In the genomic region with DNA sequence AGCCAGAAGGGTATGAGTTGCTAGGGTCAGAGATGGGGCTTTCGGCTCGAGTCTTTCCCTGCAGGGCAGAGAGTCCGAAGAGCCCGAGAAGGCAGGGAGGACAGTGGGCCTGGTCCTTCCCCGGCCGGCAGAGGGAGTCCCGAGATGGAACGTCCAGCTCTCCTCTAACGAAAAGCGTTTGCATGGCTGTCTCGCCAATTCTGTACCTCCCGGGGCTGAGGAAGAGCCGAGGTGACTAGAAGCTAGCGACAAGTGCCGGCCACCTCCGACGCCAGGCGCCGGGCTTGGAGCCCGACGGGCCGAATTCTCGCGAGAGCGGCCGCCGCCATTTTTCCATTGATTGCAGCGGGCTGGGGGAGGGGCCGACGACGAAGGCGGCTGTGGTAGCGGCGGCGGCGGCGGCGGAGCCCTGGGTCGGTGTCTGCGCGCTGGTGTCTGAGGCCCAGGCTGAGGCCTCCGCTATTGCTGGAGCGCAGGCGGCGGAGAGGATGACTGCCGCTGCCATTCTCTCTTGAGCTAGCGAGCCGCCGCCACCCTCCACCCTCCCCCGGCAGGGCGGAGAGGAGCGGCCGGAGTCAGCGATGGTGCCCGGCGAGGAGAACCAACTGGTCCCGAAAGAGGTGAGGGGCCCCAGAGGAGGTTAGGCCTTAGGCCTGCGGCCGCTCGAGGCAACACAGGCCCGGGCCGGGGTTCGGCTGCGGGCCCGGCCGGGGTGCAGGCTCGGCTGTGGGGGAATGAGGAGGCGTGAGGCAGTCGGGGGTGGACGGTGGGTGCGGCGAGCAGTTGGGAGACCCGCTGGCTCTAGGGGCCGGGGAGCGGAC, we compare ENCODE assay signal across 8 cellular contexts. TPM values are rescaled to one million over a fixed set of nuclear protein-coding genes. Genes with fewer than 3 reads are reported as not detected.
DNase-seq lines count a peak whose midpoint lies in the region; ATAC-seq, FAIRE-seq and TF ChIP-seq lines count a peak whose summit lies in the region.

A gene with protein sequence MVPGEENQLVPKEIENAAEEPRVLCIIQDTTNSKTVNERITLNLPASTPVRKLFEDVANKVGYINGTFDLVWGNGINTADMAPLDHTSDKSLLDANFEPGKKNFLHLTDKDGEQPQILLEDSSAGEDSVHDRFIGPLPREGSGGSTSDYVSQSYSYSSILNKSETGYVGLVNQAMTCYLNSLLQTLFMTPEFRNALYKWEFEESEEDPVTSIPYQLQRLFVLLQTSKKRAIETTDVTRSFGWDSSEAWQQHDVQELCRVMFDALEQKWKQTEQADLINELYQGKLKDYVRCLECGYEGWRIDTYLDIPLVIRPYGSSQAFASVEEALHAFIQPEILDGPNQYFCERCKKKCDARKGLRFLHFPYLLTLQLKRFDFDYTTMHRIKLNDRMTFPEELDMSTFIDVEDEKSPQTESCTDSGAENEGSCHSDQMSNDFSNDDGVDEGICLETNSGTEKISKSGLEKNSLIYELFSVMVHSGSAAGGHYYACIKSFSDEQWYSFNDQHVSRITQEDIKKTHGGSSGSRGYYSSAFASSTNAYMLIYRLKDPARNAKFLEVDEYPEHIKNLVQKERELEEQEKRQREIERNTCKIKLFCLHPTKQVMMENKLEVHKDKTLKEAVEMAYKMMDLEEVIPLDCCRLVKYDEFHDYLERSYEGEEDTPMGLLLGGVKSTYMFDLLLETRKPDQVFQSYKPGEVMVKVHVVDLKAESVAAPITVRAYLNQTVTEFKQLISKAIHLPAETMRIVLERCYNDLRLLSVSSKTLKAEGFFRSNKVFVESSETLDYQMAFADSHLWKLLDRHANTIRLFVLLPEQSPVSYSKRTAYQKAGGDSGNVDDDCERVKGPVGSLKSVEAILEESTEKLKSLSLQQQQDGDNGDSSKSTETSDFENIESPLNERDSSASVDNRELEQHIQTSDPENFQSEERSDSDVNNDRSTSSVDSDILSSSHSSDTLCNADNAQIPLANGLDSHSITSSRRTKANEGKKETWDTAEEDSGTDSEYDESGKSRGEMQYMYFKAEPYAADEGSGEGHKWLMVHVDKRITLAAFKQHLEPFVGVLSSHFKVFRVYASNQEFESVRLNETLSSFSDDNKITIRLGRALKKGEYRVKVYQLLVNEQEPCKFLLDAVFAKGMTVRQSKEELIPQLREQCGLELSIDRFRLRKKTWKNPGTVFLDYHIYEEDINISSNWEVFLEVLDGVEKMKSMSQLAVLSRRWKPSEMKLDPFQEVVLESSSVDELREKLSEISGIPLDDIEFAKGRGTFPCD (N-terminal part only) (plus strand): TSS at position 368 of the 821 bp plus-strand sequence. CDS start 214 bp downstream, at position 582.

- H3K4me3 ChIP-seq in keratinocyte (ENCODE audit: control insufficient read depth in 2 of 3, extremely low read depth in 1 of 3, insufficient read depth in 2 of 3, low read depth in 1 of 3, low read length in 3 of 3), result peak within 1 kb of the TSS; percentile 89 to 92 (median 89)

- peaks cover 9% of the 10 kb centered on the region for H4K20me1 ChIP-seq in keratinocyte (ENCODE audit: control insufficient read depth, extremely low read depth, insufficient read depth, low read length)

- no peaks in the 10 kb centered on the region for H3K9me3 ChIP-seq in keratinocyte (ENCODE audit: control insufficient read depth, low read depth, low read length)

- peak within 1 kb of the TSS; percentile 95 for H3K27ac ChIP-seq in keratinocyte (ENCODE audit: control insufficient read depth, insufficient read depth, low read length)

- no peaks in the 10 kb centered on the region for H3K36me3 ChIP-seq in keratinocyte (ENCODE audit: control insufficient read depth in 2 of 2, extremely low read depth in 1 of 2, insufficient read depth in 2 of 2, low read length in 2 of 2)

- ATAC-seq in GM19025 (IDR thresholded peaks at IDR 0.05; ENCODE audit: low read depth, unreplicated experiment) (peak; percentile 73), HG03196 (IDR thresholded peaks at IDR 0.05; ENCODE audit: unreplicated experiment) (peak; percentile 73)

- peak; percentile 50 to 70 (median 51) for TF ChIP-seq CTCF in keratinocyte (optimal IDR thresholded peaks at IDR 0.05 in 1 of 3, IDR thresholded peaks at IDR 0.05 in 1 of 3, conservative IDR thresholded peaks at IDR 0.05 in 1 of 3; ENCODE audit: extremely low read depth in 1 of 3, insufficient read depth in 2 of 3, low read length in 3 of 3)

- H3K79me2 ChIP-seq in keratinocyte (ENCODE audit: control insufficient read depth, insufficient read depth, low read length), result peaks cover 50% of the 10 kb centered on the region

- H3K9me1 ChIP-seq in keratinocyte (ENCODE audit: control insufficient read depth, extremely low read depth, insufficient read depth, low read length), result no peaks in the 10 kb centered on the region

- H3K27me3 ChIP-seq in keratinocyte (ENCODE audit: control insufficient read depth, extremely low read depth, insufficient read depth, low read length), result no peaks in the 10 kb centered on the region

- peaks cover 27% of the 10 kb centered on the region for H3K4me1 ChIP-seq in keratinocyte (ENCODE audit: control insufficient read depth, extremely low read depth, insufficient read depth, low read length)

- peak within 1 kb of the TSS; percentile 99 for H2AFZ ChIP-seq in keratinocyte (ENCODE audit: control insufficient read depth, low read length)

- no peak for FAIRE-seq in keratinocyte (lab: Jason Lieb, UNC)

- dilution Hi-C loops in keratinocyte (cut with MboI; ENCODE audit: extremely low pct_ligation_motif_present, low sequenced_read_pairs), result no loop called here

- H3K4me2 ChIP-seq in keratinocyte (ENCODE audit: control insufficient read depth, extremely low read depth, insufficient read depth, low read depth, low read length), result peak within 1 kb of the TSS; percentile 87

- H3K9ac ChIP-seq in keratinocyte (ENCODE audit: control insufficient read depth, extremely low read depth, insufficient read depth, low read length), result peak within 1 kb of the TSS; percentile 96

- peak; percentile 89 for DNase-seq in AG20443 (ENCODE audit: low spot score)
- DNase-seq in NCI-H2227 treated with DMSO at 0.1 percent for 48 hours (lab: John Stamatoyannopoulos, UW), result peak; percentile 87
- DNase-seq in activated CD4-positive, CD25-positive, alpha-beta regulatory T cell (lab: John Stamatoyannopoulos, UW), result peak; percentile 89 to 91 (median 91)
- peak; percentile 94 for DNase-seq in central memory CD4-positive, alpha-beta T cell
- no peak for DNase-seq in keratinocyte (ENCODE audit: low read depth, low spot score)
- DNase-seq in stimulated activated CD4-positive, alpha-beta T cell treated with anti-CD3 and anti-CD28 coated beads, Interleukin-15, amount 100 ng/mL, for 1 hour (ENCODE audit: low read depth in 1 of 2, low spot score in 1 of 2), result peak; percentile 91 to 94

RNA-seq across cellular contexts. Expression of the gene that starts here (rescaled TPM):
- 13.4 to 22.4 TPM (median 14.2 TPM) in 3 replicates for polyA plus RNA-seq in keratinocyte
- 107 TPM for polyA plus RNA-seq in keratinocyte (2011; ENCODE audit: low read depth)
- polyA plus RNA-seq in keratinocyte (2011; cell fraction: cytosol; rRNA removed), result 8.1 and 13.8 TPM in 2 replicates
- polyA plus RNA-seq in keratinocyte (2011; cell fraction: nucleus; rRNA removed), result 25.8 and 29.9 TPM in 2 replicates
- polyA plus RNA-seq in keratinocyte (2012; ENCODE audit: low replicate concordance), result 19.8 and 33.1 TPM in 2 replicates
- polyA minus RNA-seq in keratinocyte, result 3.3 to 44.5 TPM (median 20.2 TPM) in 3 replicates
- polyA minus RNA-seq in keratinocyte (2011; cell fraction: cytosol; rRNA and poly(A)+ RNA removed), result 12.3 TPM
- polyA minus RNA-seq in keratinocyte (2011; cell fraction: nucleus; rRNA and poly(A)+ RNA removed), result 27.2 and 57.8 TPM in 2 replicates
